ENCODE assay signal across 8 cellular contexts in the genomic region with DNA sequence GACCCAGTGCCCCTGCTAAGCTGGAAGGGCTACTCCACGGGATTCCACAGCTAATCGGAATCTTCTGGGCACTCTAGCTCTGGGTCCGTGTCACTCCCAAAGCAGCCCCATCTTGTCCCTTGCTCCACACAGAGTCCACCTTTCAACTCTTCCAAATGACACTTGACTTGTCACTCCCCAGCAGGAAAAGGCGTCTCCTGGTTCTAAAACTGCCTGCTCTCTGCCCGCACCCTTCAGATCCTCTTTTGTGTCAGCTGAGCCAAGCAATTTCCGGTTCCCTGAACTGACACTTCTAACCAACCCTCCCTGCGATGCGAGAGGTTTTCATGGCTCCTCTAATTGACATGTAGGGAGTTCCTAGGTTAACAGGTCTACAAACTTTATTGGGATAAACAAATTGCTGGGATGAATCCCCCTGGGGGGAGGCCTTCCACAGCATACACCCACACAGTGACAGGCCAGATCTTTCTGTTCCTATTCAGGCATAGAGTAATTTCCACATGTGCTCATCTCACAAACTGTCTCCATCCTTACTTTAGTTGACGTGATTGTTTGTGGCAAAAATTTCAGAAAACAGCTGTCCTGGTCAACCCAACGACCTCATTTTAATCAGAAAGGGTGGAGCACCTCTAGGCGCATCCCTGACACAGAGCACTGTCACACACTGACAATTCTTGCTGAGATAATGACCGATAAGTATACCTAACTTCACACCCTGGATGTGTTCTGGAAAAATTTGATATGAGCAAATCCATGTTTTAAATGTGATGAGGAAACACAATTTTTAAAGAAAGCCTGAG.
A peak's percentile ranks its signal among the peaks of the same experiment; 100 is the strongest.
DNase-seq lines count a peak whose midpoint lies in the region; TF ChIP-seq lines count a peak whose summit lies in the region.

No MANE protein-coding gene starts in this region.

- no peak for TF ChIP-seq CTCF in smooth muscle cell (IDR thresholded peaks at IDR 0.05; ENCODE audit: borderline replicate concordance, insufficient read depth, poor library complexity, severe bottlenecking)

- H3K9me3 ChIP-seq in smooth muscle cell (replicated peaks; ENCODE audit: low read depth), result no peaks in the 10 kb centered on the region

- peak overlapping the region; percentile 73 for H3K27ac Mint-ChIP-seq in activated CD4-positive, alpha-beta T cell treated with anti-CD3 and anti-CD28 coated beads, Interleukin-2, amount 10 ng/mL, durations not matched to agents 7 days and 5 days

- H3K4me3 ChIP-seq in smooth muscle cell, result no peak overlapping the region

- no peaks in the 10 kb centered on the region for H3K36me3 ChIP-seq in smooth muscle cell (ENCODE audit: low read depth)

- no peak overlapping the region for H2AFZ ChIP-seq in smooth muscle cell (ENCODE audit: low read depth)

- DNase-seq in activated gamma-delta T cell treated with Interleukin-2 at 50 U/mL for 16 hours (peak; percentile 31), activated gamma-delta T cell (lab: John Stamatoyannopoulos, UW) (no peak), globus pallidus (ENCODE audit: low spot score) (peak; percentile 20), smooth muscle cell (lab: John Stamatoyannopoulos, UW; ENCODE audit: unreplicated experiment) (no peak), NCI-H82 treated with DMSO at 0.1 percent for 48 hours (lab: John Stamatoyannopoulos, UW; ENCODE audit: unreplicated experiment) (no peak), DMS 273 (lab: John Stamatoyannopoulos, UW; ENCODE audit: unreplicated experiment) (no peak), NCI-H345 (lab: John Stamatoyannopoulos, UW) (no peak)
- DNase-seq in activated CD4-positive, alpha-beta T cell treated with anti-CD3 and anti-CD28 coated beads, Interleukin-2, amount 10 ng/mL, durations not matched to agents 7 days and 5 days, result peak; percentile 62

- POLR2A ChIA-PET in activated CD4-positive, alpha-beta T cell treated with anti-CD3 and anti-CD28 coated beads, Interleukin-2, amount 10 ng/mL, durations not matched to agents 7 days and 5 days (lab: Charles Lee), result no interaction called here

- peak overlapping the region; percentile 67 for H3K27ac ChIP-seq in smooth muscle cell (ENCODE audit: low read depth)

- peaks cover 35% of the 10 kb centered on the region for H3K36me3 Mint-ChIP-seq in activated CD4-positive, alpha-beta T cell treated with anti-CD3 and anti-CD28 coated beads, Interleukin-2, amount 10 ng/mL, durations not matched to agents 7 days and 5 days (ENCODE audit: low read depth)

- peak overlapping the region; percentile 49 for H3K4me3 Mint-ChIP-seq in activated CD4-positive, alpha-beta T cell treated with anti-CD3 and anti-CD28 coated beads, Interleukin-2, amount 10 ng/mL, durations not matched to agents 7 days and 5 days

- peaks cover 27% of the 10 kb centered on the region for H3K4me1 ChIP-seq in smooth muscle cell (ENCODE audit: low read depth)

- peaks cover 100% of the 10 kb centered on the region for H4K20me1 ChIP-seq in smooth muscle cell (ENCODE audit: low read depth)

- H3K79me2 ChIP-seq in smooth muscle cell (ENCODE audit: low read depth), result peaks cover 100% of the 10 kb centered on the region

- H3K4me2 ChIP-seq in smooth muscle cell, result peak overlapping the region; percentile 18

- 76% methylated on average over 12 of the region's 12 CpGs for WGBS in smooth muscle cell (ENCODE audit: low lambda C conversion rate)

- no peaks in the 10 kb centered on the region for H3K27me3 ChIP-seq in smooth muscle cell (ENCODE audit: low read depth)

- H3K27me3 Mint-ChIP-seq in activated CD4-positive, alpha-beta T cell treated with anti-CD3 and anti-CD28 coated beads, Interleukin-2, amount 10 ng/mL, durations not matched to agents 7 days and 5 days, result no peaks in the 10 kb centered on the region

- peaks cover 79% of the 10 kb centered on the region for H3K4me1 Mint-ChIP-seq in activated CD4-positive, alpha-beta T cell treated with anti-CD3 and anti-CD28 coated beads, Interleukin-2, amount 10 ng/mL, durations not matched to agents 7 days and 5 days

- H3F3A ChIP-seq in smooth muscle cell (ENCODE audit: low read depth), result peaks cover 8% of the 10 kb centered on the region

- CTCF ChIA-PET in activated CD4-positive, alpha-beta T cell treated with anti-CD3 and anti-CD28 coated beads, Interleukin-2, amount 10 ng/mL, durations not matched to agents 7 days and 5 days (lab: Charles Lee), result interaction anchor here (1.7 to 3.8 kb wide), 2 partner anchors 12 to 25 kb away, joined by 3 to 23 read pairs; no protein-coding TSS in a partner anchor

- H3K9me3 Mint-ChIP-seq in activated CD4-positive, alpha-beta T cell treated with anti-CD3 and anti-CD28 coated beads, Interleukin-2, amount 10 ng/mL, durations not matched to agents 7 days and 5 days, result peaks cover 6% of the 10 kb centered on the region

- H3K9ac ChIP-seq in smooth muscle cell (ENCODE audit: low read depth), result no peak overlapping the region

Comparison
In these comparisons a context has a peak if more than half of its experiments do, and no peak if none do; other contexts are left out.
1. DNase-seq: peak in activated gamma-delta T cell treated with Interleukin-2 at 50 U/mL for 16 hours (single experiment), activated CD4-positive, alpha-beta T cell treated with anti-CD3 and anti-CD28 coated beads, Interleukin-2, amount 10 ng/mL, durations not matched to agents 7 days and 5 days (single experiment) and globus pallidus (single experiment); none in activated gamma-delta T cell (single experiment), smooth muscle cell (single experiment), NCI-H82 treated with DMSO at 0.1 percent for 48 hours (single experiment), DMS 273 (single experiment) and NCI-H345 (single experiment).